In genomic region chr9:107547303-107547702, GRCh38 we compare ENCODE assay signal across 1 cellular context.
TF ChIP-seq lines count a peak whose summit lies in the region.

No MANE protein-coding gene starts in this region.

TF ChIP-seq in SK-N-SH, 30 proteins besides CTCF, POLR2A, EP300 and RAD21 (continued from another document):
- TF ChIP-seq ZBTB33 (IDR thresholded peaks at IDR 0.05; ENCODE audit: borderline replicate concordance, low read depth), result no peak
- no peak for TF ChIP-seq JUND (IDR thresholded peaks at IDR 0.05)
- no peak for TF ChIP-seq RCOR1 (IDR thresholded peaks at IDR 0.05; ENCODE audit: low read length)
- no peak for TF ChIP-seq ELF1 (IDR thresholded peaks at IDR 0.05)
TF ChIP-seq in SK-N-SH: peak in this region for 0.
